ENCODE assay signal across 26 cellular contexts in the genomic region with DNA sequence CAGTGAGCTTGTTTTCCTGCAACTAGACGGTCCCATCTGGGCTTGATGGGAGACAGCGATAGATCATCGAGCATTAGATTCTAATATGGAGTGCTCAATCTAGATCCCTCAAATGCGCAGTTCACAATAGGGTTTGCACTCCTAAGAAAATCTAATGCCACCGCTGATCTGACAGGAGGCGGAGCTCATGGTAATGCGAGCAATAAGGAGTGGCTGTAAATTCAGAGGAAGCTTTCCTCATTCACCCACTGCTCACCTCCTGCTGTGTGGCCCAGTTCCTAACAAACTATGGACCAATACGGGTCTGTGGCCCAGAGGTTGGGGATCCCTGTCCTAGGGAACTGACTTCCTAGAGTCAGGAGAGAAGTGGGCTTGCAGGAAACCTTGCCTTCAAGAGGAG. TPM values are rescaled to one million over a fixed set of nuclear protein-coding genes. Genes with fewer than 3 reads are reported as not detected.
DNase-seq lines count a peak whose midpoint lies in the region; ATAC-seq and TF ChIP-seq lines count a peak whose summit lies in the region.
"Had no signal": no experiment of that assay in that cellular context is flagged by ENCODE, and none has a peak within 500 bp of the region (broad histone marks: within the 10 kb centered on the region; RNA-seq: fewer than 3 reads in every experiment).

No MANE protein-coding gene starts in this region.

- DNase-seq in activated T-cell treated with anti-CD3 and anti-CD28 coated beads, Interleukin-2, amount 50 U/mL, for 4 hours: no peak
- no peak for DNase-seq in activated T-cell treated with anti-CD3 and anti-CD28 coated beads, Interleukin-2, amount 50 U/mL, for 1 hour
- DNase-seq in memory B cell (ENCODE audit: low spot score in 2 of 2) (no peak), omental fat pad (ENCODE audit: low spot score) (no peak), lower lobe of right lung (no peak)
- DNase-seq: activated CD4-positive, CD25-positive, alpha-beta regulatory T cell; activated CD8-positive, alpha-beta memory T cell treated with anti-CD3 and anti-CD28 coated beads for 24 hours; activated naive CD4-positive, alpha-beta T cell treated with Interleukin-2 at 50 U/mL for 16 hours; aorta; DMS79 treated with DMSO at 0.1 percent for 48 hours; effector memory CD4-positive, alpha-beta T cell; IMR-90; left cardiac atrium; mammary epithelial cell; NCI-H1092 treated with DMSO at 0.1 percent for 48 hours; NCI-H1930; NCI-H524 treated with DMSO at 0.1 percent for 48 hours; SHP77 treated with DMSO at 0.1 percent for 48 hours had no signal

- H3K36me3 ChIP-seq in SU-DHL-6 (ENCODE audit: low read length): no peaks in the 10 kb centered on the region
- no peaks in the 10 kb centered on the region for H3K36me3 ChIP-seq in lower lobe of right lung
- H3K36me3 ChIP-seq: HAP-1 had no signal

- no peak for ATAC-seq in activated T-cell treated with anti-CD3 and anti-CD28 coated beads, Interleukin-2, amount 50 U/mL, for 4 hours
- ATAC-seq in memory B cell (ENCODE audit: low read depth) (no peak), GM18907 (IDR thresholded peaks at IDR 0.05; ENCODE audit: unreplicated experiment) (no peak), omental fat pad (ENCODE audit: low FRiP score) (no peak), lower lobe of right lung (no peak)
- ATAC-seq: left cardiac atrium, Panc1 had no signal

- no peak overlapping the region for H2AFZ ChIP-seq in SU-DHL-6 (ENCODE audit: low read depth, low read length, severe bottlenecking)

- H3K27me3 Mint-ChIP-seq in activated T-cell treated with anti-CD3 and anti-CD28 coated beads, Interleukin-2, amount 50 U/mL, for 4 hours (ENCODE audit: low read depth): no peaks in the 10 kb centered on the region
- no peaks in the 10 kb centered on the region for H3K27me3 Mint-ChIP-seq in memory B cell

- H3K4me3 Mint-ChIP-seq in activated T-cell treated with anti-CD3 and anti-CD28 coated beads, Interleukin-2, amount 50 U/mL, for 4 hours: peak overlapping the region; percentile 27
- peak overlapping the region; percentile 30 for H3K4me3 Mint-ChIP-seq in memory B cell

- TF ChIP-seq CTCF in SU-DHL-6 (IDR thresholded peaks at IDR 0.05; ENCODE audit: insufficient read depth, low read length, poor library complexity, severe bottlenecking): no peak
- TF ChIP-seq CTCF in omental fat pad (IDR thresholded peaks at IDR 0.05): no peak
- no peak for TF ChIP-seq CTCF in lower lobe of right lung (IDR thresholded peaks at IDR 0.05)

- H3K4me1 Mint-ChIP-seq in activated T-cell treated with anti-CD3 and anti-CD28 coated beads, Interleukin-2, amount 50 U/mL, for 4 hours (ENCODE audit: low read depth): peaks cover 25% of the 10 kb centered on the region
- H3K4me1 Mint-ChIP-seq in memory B cell: peaks cover 25% of the 10 kb centered on the region

- peak overlapping the region; percentile 79 for H3K9ac ChIP-seq in SU-DHL-6 (ENCODE audit: low read length)
- H3K9ac ChIP-seq: BLaER1 had no signal

- intact Hi-C loops in lower lobe of right lung (cut with DNase I): no loop called here

- H3K4me3 ChIP-seq in SU-DHL-6 (ENCODE audit: insufficient read depth, low read length, poor library complexity, severe bottlenecking) (peak overlapping the region; percentile 62), lower lobe of right lung (no peak overlapping the region)
- H3K4me3 ChIP-seq: BLaER1, coronary artery, HAP-1, skin epidermis, tibial nerve had no signal

- peaks cover 78% of the 10 kb centered on the region for H3F3A ChIP-seq in SU-DHL-6 (ENCODE audit: insufficient read depth)

- peaks cover 87% of the 10 kb centered on the region for H3K79me2 ChIP-seq in SU-DHL-6 (ENCODE audit: insufficient read depth, low read length)

- H3K4me1 ChIP-seq in lower lobe of right lung: no peaks in the 10 kb centered on the region
- H3K4me1 ChIP-seq: HAP-1, tibial nerve had no signal

- peak overlapping the region; percentile 76 for H3K27ac Mint-ChIP-seq in memory B cell

- H3K27ac ChIP-seq in SU-DHL-6 (ENCODE audit: low read depth, low read length): peak overlapping the region; percentile 95
- H3K27ac ChIP-seq in lower lobe of right lung: no peak overlapping the region
- H3K27ac ChIP-seq: BLaER1, coronary artery, skin epidermis, tibial nerve had no signal

- H4K20me1 ChIP-seq in SU-DHL-6 (ENCODE audit: low read depth, low read length): no peaks in the 10 kb centered on the region
- H4K20me1 ChIP-seq: BLaER1 had no signal

- H3K4me2 ChIP-seq in SU-DHL-6 (ENCODE audit: low read depth, low read length, poor library complexity, severe bottlenecking): peak overlapping the region; percentile 79
- H3K4me2 ChIP-seq: BLaER1 had no signal

- H3K9me3 Mint-ChIP-seq in activated T-cell treated with anti-CD3 and anti-CD28 coated beads, Interleukin-2, amount 50 U/mL, for 4 hours: no peaks in the 10 kb centered on the region
- H3K9me3 Mint-ChIP-seq in memory B cell: no peaks in the 10 kb centered on the region

- H3K36me3 Mint-ChIP-seq in activated T-cell treated with anti-CD3 and anti-CD28 coated beads, Interleukin-2, amount 50 U/mL, for 4 hours (ENCODE audit: insufficient read depth): peaks cover 6% of the 10 kb centered on the region
- peaks cover 13% of the 10 kb centered on the region for H3K36me3 Mint-ChIP-seq in memory B cell

- H3K9me3 ChIP-seq in SU-DHL-6 (ENCODE audit: insufficient read depth, low read length): no peaks in the 10 kb centered on the region
- no peaks in the 10 kb centered on the region for H3K9me3 ChIP-seq in lower lobe of right lung
- H3K9me3 ChIP-seq: HAP-1, tibial nerve had no signal

- no peaks in the 10 kb centered on the region for H3K9me2 ChIP-seq in SU-DHL-6 (replicated peaks; ENCODE audit: insufficient read depth, low read length)

- no peaks in the 10 kb centered on the region for H3K27me3 ChIP-seq in SU-DHL-6 (ENCODE audit: low read length)
- H3K27me3 ChIP-seq in lower lobe of right lung (ENCODE audit: low read depth): no peaks in the 10 kb centered on the region
- H3K27me3 ChIP-seq: BLaER1, tibial nerve had no signal

RNA-seq across cellular contexts. Expression of a gene that starts 25.3 kb away (rescaled TPM):
- 10 to 100 TPM; 62.7 to 74.6 (median 72.8) TPM for total RNA-seq in activated T-cell treated with anti-CD3 and anti-CD28 coated beads, Interleukin-2, amount 50 U/mL, for 4 hours
- total RNA-seq in omental fat pad (10 to 100 TPM; 26.6 to 59.6 (median 48.1) TPM), lower lobe of right lung (55.9 TPM)
